25 cellular contexts compared by ENCODE assay signal in the genomic region with DNA sequence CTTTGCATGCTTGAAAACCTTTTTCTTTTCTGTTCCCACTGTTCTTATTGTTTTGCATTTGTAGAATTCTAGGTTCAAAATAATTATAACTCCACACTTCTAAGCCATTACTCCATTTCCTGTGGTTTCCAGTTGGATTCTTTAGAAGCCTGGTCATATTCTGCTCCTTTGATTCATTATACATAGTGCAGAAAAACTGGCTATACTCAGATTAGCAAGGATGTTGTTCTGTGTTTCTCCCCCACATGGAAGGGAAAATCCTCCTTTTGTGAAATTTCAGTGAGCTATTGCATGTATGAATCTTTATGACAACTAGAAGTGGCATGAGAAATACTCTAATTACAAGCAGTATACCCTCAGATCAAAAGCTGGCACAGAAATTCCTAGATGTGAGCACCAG.
DNase-seq lines count a peak whose midpoint lies in the region; ATAC-seq, FAIRE-seq and TF ChIP-seq lines count a peak whose summit lies in the region.
"Had no signal": no experiment of that assay in that cellular context is flagged by ENCODE, and none has a peak within 500 bp of the region (broad histone marks: within the 10 kb centered on the region; RNA-seq: fewer than 3 reads in every experiment).

No MANE protein-coding gene starts in this region.

- no peak for TF ChIP-seq CTCF in A673 (conservative IDR thresholded peaks at IDR 0.05; ENCODE audit: low read depth, low read length)
- TF ChIP-seq CTCF in bronchial epithelial cell (IDR thresholded peaks at IDR 0.05; ENCODE audit: insufficient read depth, low read length, severe bottlenecking) = no peak
- no peak for TF ChIP-seq CTCF in kidney epithelial cell (IDR thresholded peaks at IDR 0.05; ENCODE audit: insufficient read depth, low read length, poor library complexity, severe bottlenecking)

- H3K4me3 ChIP-seq in A673 (ENCODE audit: low read depth, low read length, poor library complexity, severe bottlenecking) = no peak overlapping the region
- no peak overlapping the region for H3K4me3 ChIP-seq in bronchial epithelial cell (ENCODE audit: low read depth, low read length)
- H3K4me3 ChIP-seq in kidney epithelial cell (ENCODE audit: low read depth, low read length) = no peak overlapping the region
- H3K4me3 ChIP-seq: A549, cardiac muscle cell, MG63 had no signal

- intact Hi-C loops in A673 (cut with micrococcal nuclease; ENCODE audit: unreplicated experiment) = no loop called here

- peaks cover 23% of the 10 kb centered on the region for H3K4me1 ChIP-seq in A673 (ENCODE audit: insufficient read depth, low read length, poor library complexity, severe bottlenecking)
- H3K4me1 ChIP-seq: A549 had no signal

- no peak for ATAC-seq in GM19035 (IDR thresholded peaks at IDR 0.05; ENCODE audit: unreplicated experiment)
- ATAC-seq: A549, right cardiac atrium, SK-N-SH treated with all-trans-retinoic acid at 6 μM for 48 hours had no signal

- peak; percentile 85 for DNase-seq in A673 (ENCODE audit: low spot score)
- peak; percentile 80 for DNase-seq in NCI-H226
- DNase-seq in bronchial epithelial cell (ENCODE audit: low read depth) = peak; percentile 31
- peak; percentile 19 for DNase-seq in kidney epithelial cell (ENCODE audit: low read depth)
- no peak for DNase-seq in EL
- DNase-seq in NCI-H2171 treated with DMSO at 0.1 percent for 48 hours (lab: John Stamatoyannopoulos, UW) = no peak
- no peak for DNase-seq in stimulated activated naive CD4-positive, alpha-beta T cell (lab: John Stamatoyannopoulos, UW)
- DNase-seq: activated B cell treated with CpG ODN at 0.5 μM for 24 hours; activated CD4-positive, alpha-beta T cell treated with anti-CD3 and anti-CD28 coated beads, Interleukin-2, amount 50 U/mL, for 4 hours; activated CD8-positive, alpha-beta memory T cell treated with anti-CD3 and anti-CD28 coated beads, Interleukin-2, amount 50 U/mL, for 48 hours; HCEC 1CT; hypothalamus; islet precursor cell; MG63; NCI-H1417 treated with DMSO at 0.1 percent for 48 hours; NCI-H510A treated with DMSO at 0.1 percent for 48 hours; right cardiac atrium; stimulated activated CD4-positive, alpha-beta T cell treated with anti-CD3 and anti-CD28 coated beads, Interleukin-15, amount 100 ng/mL, for 24 hours; T-helper 9 cell; trophoblast cell had no signal

- no peaks in the 10 kb centered on the region for H3K36me3 ChIP-seq in A673 (ENCODE audit: insufficient read depth, low read length, poor library complexity, severe bottlenecking)
- H3K36me3 ChIP-seq in bronchial epithelial cell (ENCODE audit: control insufficient read depth, insufficient read depth, low read length) = no peaks in the 10 kb centered on the region
- no peaks in the 10 kb centered on the region for H3K36me3 ChIP-seq in kidney epithelial cell (ENCODE audit: control insufficient read depth, insufficient read depth, low read length)
- H3K36me3 ChIP-seq: cardiac muscle cell, MG63 had no signal

- H3K27me3 ChIP-seq in A673 (replicated peaks; ENCODE audit: insufficient read depth, low read depth, low read length, poor library complexity) (no peaks in the 10 kb centered on the region), bronchial epithelial cell (ENCODE audit: control insufficient read depth, insufficient read depth, low read length) (no peaks in the 10 kb centered on the region), kidney epithelial cell (ENCODE audit: control insufficient read depth, insufficient read depth, low read length) (no peaks in the 10 kb centered on the region)
- H3K27me3 ChIP-seq: cardiac muscle cell, MG63 had no signal

- BruUV-seq in A673 (replicated peaks; lab: Mats Ljungman, UMichigan) = no TSS peak

- no peaks in the 10 kb centered on the region for H3K9me3 ChIP-seq in A673 (ENCODE audit: low read depth, low read length, poor library complexity, severe bottlenecking)
- H3K9me3 ChIP-seq: A549, MG63 had no signal

- POLR2A ChIA-PET in A673 (lab: Charles Lee; ENCODE audit: low non-redundant PET) = no interaction called here

- no peak for FAIRE-seq in bronchial epithelial cell (lab: Jason Lieb, UNC)
- FAIRE-seq: A549, G401.6 had no signal

- H3K27ac ChIP-seq in A673 (ENCODE audit: low read depth, low read length, poor library complexity, severe bottlenecking) = peak overlapping the region; percentile 39
- H3K27ac ChIP-seq: A549, cardiac muscle cell had no signal

- CTCF ChIA-PET in A673 (lab: Charles Lee) = no interaction called here

Comparison
In these comparisons a context has a peak if more than half of its experiments do, and no peak if none do; other contexts are left out.
1. DNase-seq: peak in A673 (single experiment), NCI-H226 (single experiment), bronchial epithelial cell (single experiment) and kidney epithelial cell (single experiment); none in EL (single experiment), NCI-H2171 treated with DMSO at 0.1 percent for 48 hours (single experiment) and stimulated activated naive CD4-positive, alpha-beta T cell (0 of 6).